ENCODE assay signal across 1 cellular context in the genomic region with DNA sequence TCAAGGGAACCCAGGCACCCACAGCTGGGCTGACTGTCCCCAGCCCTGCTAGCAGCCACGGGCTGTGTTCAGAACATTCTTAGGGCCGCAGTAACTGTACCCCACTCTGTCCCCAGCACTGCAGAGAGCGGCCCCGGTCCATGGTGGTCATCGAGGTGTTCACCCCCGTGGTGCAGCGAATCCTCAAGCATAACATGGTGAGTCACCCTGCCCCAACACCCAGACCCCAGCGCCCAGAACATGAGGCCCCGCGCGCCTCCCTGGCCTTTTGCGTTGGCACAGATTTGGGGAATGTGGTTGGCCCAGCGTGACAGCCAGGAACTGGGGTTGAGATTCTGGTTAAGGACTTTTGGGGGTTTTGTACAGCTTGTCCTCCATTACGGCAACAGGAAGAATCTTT.
TF ChIP-seq lines count a peak whose summit lies in the region.

No MANE protein-coding gene starts in this region.

TF ChIP-seq in IMR-90, 13 proteins besides CTCF, POLR2A, EP300 and RAD21 (continued from another document):
- TF ChIP-seq SMC3 (IDR thresholded peaks at IDR 0.05; ENCODE audit: low read depth, low read length) (no peak), MAZ (IDR thresholded peaks at IDR 0.05; ENCODE audit: borderline replicate concordance, low read depth, low read length) (no peak), RCOR1 (IDR thresholded peaks at IDR 0.05; ENCODE audit: insufficient replicate concordance, low read length) (no peak), NFE2L2 (IDR thresholded peaks at IDR 0.05; ENCODE audit: low read depth, low read length) (no peak), RFX5 (IDR thresholded peaks at IDR 0.05; ENCODE audit: low read depth, low read length) (no peak), CEBPB (IDR thresholded peaks at IDR 0.05; ENCODE audit: low read depth, low read length) (no peak), FOS (IDR thresholded peaks at IDR 0.05; ENCODE audit: low read depth, low read length) (no peak)
- TF ChIP-seq, protein P1, sequence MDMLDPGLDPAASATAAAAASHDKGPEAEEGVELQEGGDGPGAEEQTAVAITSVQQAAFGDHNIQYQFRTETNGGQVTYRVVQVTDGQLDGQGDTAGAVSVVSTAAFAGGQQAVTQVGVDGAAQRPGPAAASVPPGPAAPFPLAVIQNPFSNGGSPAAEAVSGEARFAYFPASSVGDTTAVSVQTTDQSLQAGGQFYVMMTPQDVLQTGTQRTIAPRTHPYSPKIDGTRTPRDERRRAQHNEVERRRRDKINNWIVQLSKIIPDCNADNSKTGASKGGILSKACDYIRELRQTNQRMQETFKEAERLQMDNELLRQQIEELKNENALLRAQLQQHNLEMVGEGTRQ (IDR thresholded peaks at IDR 0.05; ENCODE audit: low read depth, low read length): no peak
- TF ChIP-seq, protein P2, sequence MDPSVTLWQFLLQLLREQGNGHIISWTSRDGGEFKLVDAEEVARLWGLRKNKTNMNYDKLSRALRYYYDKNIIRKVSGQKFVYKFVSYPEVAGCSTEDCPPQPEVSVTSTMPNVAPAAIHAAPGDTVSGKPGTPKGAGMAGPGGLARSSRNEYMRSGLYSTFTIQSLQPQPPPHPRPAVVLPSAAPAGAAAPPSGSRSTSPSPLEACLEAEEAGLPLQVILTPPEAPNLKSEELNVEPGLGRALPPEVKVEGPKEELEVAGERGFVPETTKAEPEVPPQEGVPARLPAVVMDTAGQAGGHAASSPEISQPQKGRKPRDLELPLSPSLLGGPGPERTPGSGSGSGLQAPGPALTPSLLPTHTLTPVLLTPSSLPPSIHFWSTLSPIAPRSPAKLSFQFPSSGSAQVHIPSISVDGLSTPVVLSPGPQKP (IDR thresholded peaks at IDR 0.05; ENCODE audit: borderline replicate concordance, low read depth, low read length): no peak
